Comparison of ENCODE assay signal across 8 cellular contexts in genomic region chr10:132448248-132448731, GRCh38. TPM values are rescaled to one million over a fixed set of nuclear protein-coding genes. Genes with fewer than 3 reads are reported as not detected.
DNase-seq lines count a peak whose midpoint lies in the region; ATAC-seq and TF ChIP-seq lines count a peak whose summit lies in the region.

No MANE protein-coding gene starts in this region.

- TF ChIP-seq EP300 in Ishikawa (IDR thresholded peaks at IDR 0.05; ENCODE audit: borderline replicate concordance): no peak

- TF ChIP-seq CTCF in VCaP (conservative IDR thresholded peaks at IDR 0.05): no peak
- TF ChIP-seq CTCF in psoas muscle (IDR thresholded peaks at IDR 0.05): no peak

- no peak overlapping the region for H3K4me3 Mint-ChIP-seq in stimulated activated naive B cell treated with anti-CD40 and anti-IgM and Interleukin-4, amounts not matched to agents 10 μg/mL and 1 μg/mL and 100 μg/mL, for 72 hours

- H3K27ac Mint-ChIP-seq in stimulated activated naive B cell treated with anti-CD40 and anti-IgM and Interleukin-4, amounts not matched to agents 10 μg/mL and 1 μg/mL and 100 μg/mL, for 72 hours: no peak overlapping the region

- H3K27ac ChIP-seq in VCaP (0 out of 2 replicates have a peak overlapping the region, but pooled peaks have one; percentile 26), psoas muscle (peak overlapping the region; percentile 71)

- no peaks in the 10 kb centered on the region for H3K9me3 ChIP-seq in psoas muscle

- WGBS in psoas muscle, 3 donors: 58 to 78% (median 60%) methylated on average over 14 to 15 of the region's 15 CpGs

- H3K4me1 Mint-ChIP-seq in stimulated activated naive B cell treated with anti-CD40 and anti-IgM and Interleukin-4, amounts not matched to agents 10 μg/mL and 1 μg/mL and 100 μg/mL, for 72 hours: peaks cover 33 to 73% of the 10 kb centered on the region in 2 donors

- no peak for TF ChIP-seq RAD21 in Ishikawa (IDR thresholded peaks at IDR 0.05; ENCODE audit: low read depth)

- no peaks in the 10 kb centered on the region for H3K27me3 ChIP-seq in psoas muscle (ENCODE audit: insufficient read depth in 3 of 3, low read length in 2 of 3)

- H3K9me3 Mint-ChIP-seq in stimulated activated naive B cell treated with anti-CD40 and anti-IgM and Interleukin-4, amounts not matched to agents 10 μg/mL and 1 μg/mL and 100 μg/mL, for 72 hours: no peaks in the 10 kb centered on the region

- H3K4me1 ChIP-seq in psoas muscle: peaks cover 12% of the 10 kb centered on the region

- intact Hi-C loops in psoas muscle (cut with DNase I): loop anchor here in 1 of 2 donors (2.0 kb wide), 1 partner anchor 51 kb away; the partner anchor contains the start of gene PWWP2B

- no peaks in the 10 kb centered on the region for H3K27me3 Mint-ChIP-seq in stimulated activated naive B cell treated with anti-CD40 and anti-IgM and Interleukin-4, amounts not matched to agents 10 μg/mL and 1 μg/mL and 100 μg/mL, for 72 hours

- ATAC-seq in esophagus mucosa: peak; percentile 80
- peak; percentile 68 to 79 (median 73) for ATAC-seq in psoas muscle
- no peak for ATAC-seq in HG02571 (IDR thresholded peaks at IDR 0.05; ENCODE audit: unreplicated experiment)
- ATAC-seq in stimulated activated naive B cell treated with anti-CD40 and anti-IgM and Interleukin-4, amounts not matched to agents 10 μg/mL and 1 μg/mL and 100 μg/mL, for 72 hours (replicated peaks): no peak

- no peak overlapping the region for H3K4me3 ChIP-seq in psoas muscle

- peak; percentile 8 for DNase-seq in DMS153 treated with DMSO at 0.1 percent for 48 hours (lab: John Stamatoyannopoulos, UW; ENCODE audit: unreplicated experiment)
- peak; percentile 81 to 90 for DNase-seq in psoas muscle
- DNase-seq in stimulated activated naive B cell treated with anti-CD40 and anti-IgM and Interleukin-4, amounts not matched to agents 10 μg/mL and 1 μg/mL and 100 μg/mL, for 72 hours: no peak
- no peak for DNase-seq in mesenteric fat pad (ENCODE audit: low spot score)

- H3K36me3 ChIP-seq in psoas muscle (ENCODE audit: insufficient read depth in 1 of 2, low read depth in 1 of 2): no peaks in the 10 kb centered on the region

- no peaks in the 10 kb centered on the region for H3K36me3 Mint-ChIP-seq in stimulated activated naive B cell treated with anti-CD40 and anti-IgM and Interleukin-4, amounts not matched to agents 10 μg/mL and 1 μg/mL and 100 μg/mL, for 72 hours

TF ChIP-seq in Ishikawa, 13 proteins besides CTCF, POLR2A, EP300 and RAD21:
- 0 out of 2 replicates have a peak, but pooled peaks have one; percentile 14 for TF ChIP-seq TAF1 (IDR thresholded peaks at IDR 0.05; ENCODE audit: low read depth)
- TF ChIP-seq FOXM1 (IDR thresholded peaks at IDR 0.05; ENCODE audit: borderline replicate concordance, low read depth): no peak
TF ChIP-seq in Ishikawa: peak in this region for 1.

RNA-seq across cellular contexts. Expression of gene PWWP2B, which starts 51.3 kb away (rescaled TPM):
- total RNA-seq in esophagus mucosa (14.6 TPM), psoas muscle (10 to 100 TPM; 14.5 to 25.0 (median 21.9) TPM), mesenteric fat pad (30.4 TPM)
- 10 to 100 TPM; 18.6 to 35.2 (median 23.4) TPM for polyA plus RNA-seq in psoas muscle

Comparison
In these comparisons a context has a peak if more than half of its experiments do, and no peak if none do; other contexts are left out.
1. DNase-seq: peak in DMS153 treated with DMSO at 0.1 percent for 48 hours (single experiment) and psoas muscle (2 of 2); none in stimulated activated naive B cell treated with anti-CD40 and anti-IgM and Interleukin-4, amounts not matched to agents 10 μg/mL and 1 μg/mL and 100 μg/mL, for 72 hours (single experiment) and mesenteric fat pad (single experiment).
2. ATAC-seq: peak in esophagus mucosa (single experiment) and psoas muscle (4 of 4); none in HG02571 (single experiment) and stimulated activated naive B cell treated with anti-CD40 and anti-IgM and Interleukin-4, amounts not matched to agents 10 μg/mL and 1 μg/mL and 100 μg/mL, for 72 hours (0 of 2).